3 cellular contexts compared by ENCODE assay signal in genomic region chr3:41244620-41245336, GRCh38.
TF ChIP-seq lines count a peak whose summit lies in the region.

No MANE protein-coding gene starts in this region.

TF ChIP-seq in SK-N-SH treated with all-trans-retinoic acid at 6 μM for 48 hours, 23 proteins besides CTCF, POLR2A, EP300 and RAD21:
- TF ChIP-seq GLIS3 (CRISPR knock-in tag; IDR thresholded peaks at IDR 0.05) (no peak), ZC3H10 (CRISPR knock-in tag; IDR thresholded peaks at IDR 0.05) (no peak), RARB (CRISPR knock-in tag; IDR thresholded peaks at IDR 0.05) (no peak), BACH2 (CRISPR knock-in tag; IDR thresholded peaks at IDR 0.05; ENCODE audit: borderline replicate concordance) (no peak), ZFP3 (CRISPR knock-in tag; IDR thresholded peaks at IDR 0.05) (no peak), TCF4 (CRISPR knock-in tag; IDR thresholded peaks at IDR 0.05; ENCODE audit: borderline replicate concordance) (no peak), POU6F1 (CRISPR knock-in tag; IDR thresholded peaks at IDR 0.05; ENCODE audit: borderline replicate concordance, low read depth) (no peak)

TF ChIP-seq in SK-N-SH, 30 proteins besides CTCF, POLR2A, EP300 and RAD21:
- TF ChIP-seq TAF1 (IDR thresholded peaks at IDR 0.05; ENCODE audit: borderline replicate concordance, low read depth, low read length): no peak
- TF ChIP-seq POLR2AphosphoS5 (IDR thresholded peaks at IDR 0.05; ENCODE audit: low read depth, low read length): no peak
- TF ChIP-seq MXI1 (IDR thresholded peaks at IDR 0.05; ENCODE audit: low read depth, low read length): no peak
- no peak for TF ChIP-seq MAX (IDR thresholded peaks at IDR 0.05; ENCODE audit: low read depth)
- no peak for TF ChIP-seq NRF1 (IDR thresholded peaks at IDR 0.05; ENCODE audit: low read depth, low read length)
- no peak for TF ChIP-seq FOSL2 (IDR thresholded peaks at IDR 0.05; ENCODE audit: borderline replicate concordance, low read depth)
- no peak for TF ChIP-seq EZH2phosphoT487 (IDR thresholded peaks at IDR 0.05; ENCODE audit: borderline replicate concordance, low read depth)
- TF ChIP-seq TCF12 (IDR thresholded peaks at IDR 0.05): no peak
- no peak for TF ChIP-seq ZBTB33 (IDR thresholded peaks at IDR 0.05; ENCODE audit: borderline replicate concordance, low read depth)
- TF ChIP-seq TEAD4 (IDR thresholded peaks at IDR 0.05; ENCODE audit: borderline replicate concordance, insufficient read depth): no peak

TF ChIP-seq in IMR-90, 13 proteins besides CTCF, POLR2A, EP300 and RAD21:
- no peak for TF ChIP-seq RCOR1 (IDR thresholded peaks at IDR 0.05; ENCODE audit: insufficient replicate concordance, low read length)
- TF ChIP-seq MAZ (IDR thresholded peaks at IDR 0.05; ENCODE audit: borderline replicate concordance, low read depth, low read length): no peak
- no peak for TF ChIP-seq FOS (IDR thresholded peaks at IDR 0.05; ENCODE audit: low read depth, low read length)
- no peak for TF ChIP-seq CEBPB (IDR thresholded peaks at IDR 0.05; ENCODE audit: low read depth, low read length)
- TF ChIP-seq MXI1 (IDR thresholded peaks at IDR 0.05; ENCODE audit: borderline replicate concordance, low read depth, low read length): no peak
- no peak for TF ChIP-seq BHLHE40 (IDR thresholded peaks at IDR 0.05; ENCODE audit: low read depth, low read length)
- TF ChIP-seq ELK1 (IDR thresholded peaks at IDR 0.05; ENCODE audit: borderline replicate concordance, low read depth, low read length): no peak
- no peak for TF ChIP-seq MAFK (IDR thresholded peaks at IDR 0.05; ENCODE audit: low read depth, low read length)
- no peak for TF ChIP-seq CHD1 (IDR thresholded peaks at IDR 0.05; ENCODE audit: low read depth, low read length)
- no peak for TF ChIP-seq USF2 (IDR thresholded peaks at IDR 0.05; ENCODE audit: low read depth, low read length)
- no peak for TF ChIP-seq NFE2L2 (IDR thresholded peaks at IDR 0.05; ENCODE audit: low read depth, low read length)
- TF ChIP-seq RFX5 (IDR thresholded peaks at IDR 0.05; ENCODE audit: low read depth, low read length): no peak
- TF ChIP-seq SMC3 (IDR thresholded peaks at IDR 0.05; ENCODE audit: low read depth, low read length): no peak
